Comparison of ENCODE assay signal across 8 cellular contexts in the genomic region with DNA sequence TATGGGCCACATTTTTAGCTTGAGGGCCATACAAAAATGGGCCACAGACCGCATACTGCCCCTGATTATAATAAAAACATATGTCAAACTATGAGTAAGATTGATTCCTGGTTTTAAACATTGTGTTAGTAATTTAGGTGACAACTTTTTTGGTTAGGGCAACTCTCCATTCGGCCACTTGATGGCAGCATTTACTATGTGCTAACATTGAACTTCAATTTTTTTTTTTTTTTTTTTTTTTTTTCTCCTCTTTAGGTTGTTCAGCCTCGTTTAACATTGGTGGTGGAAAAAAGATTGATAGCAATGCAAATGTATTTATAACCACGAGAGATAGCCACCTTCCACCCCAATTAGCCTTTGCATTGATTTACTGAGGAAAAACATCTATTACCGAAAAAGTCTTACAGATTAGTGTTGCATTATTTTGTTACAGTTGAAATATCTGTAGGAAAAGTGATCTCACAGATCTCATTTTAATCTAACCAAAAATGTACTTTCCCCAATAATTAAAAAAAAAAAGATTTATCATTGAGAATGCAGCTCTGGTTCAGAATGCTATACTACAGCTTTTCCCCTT.
DNase-seq lines count a peak whose midpoint lies in the region; ATAC-seq, FAIRE-seq and TF ChIP-seq lines count a peak whose summit lies in the region.

No MANE protein-coding gene starts in this region.

- DNase-seq in A549 (ENCODE audit: low read depth in 1 of 2, low spot score in 1 of 2) (peak; percentile 8 to 47), GM12865 (ENCODE audit: low read depth) (peak; percentile 66), M059J (ENCODE audit: low read depth) (peak; percentile 41), SJCRH30 (peak; percentile 32 to 79), MCF 10A (ENCODE audit: unreplicated experiment) (peak; percentile 75), kidney epithelial cell (ENCODE audit: low read depth) (no peak)
- peak; percentile 36 for DNase-seq in stimulated activated CD4-positive, alpha-beta T cell treated with anti-CD3 and anti-CD28 coated beads, Interleukin-4, amount 100 ng/mL, for 1 hour

- TF ChIP-seq EP300 in A549 (IDR thresholded peaks at IDR 0.05) = no peak

- POLR2A ChIA-PET in A549 (lab: Yijun Ruan, JAX) = no interaction called here
- POLR2A ChIA-PET in MCF 10A (lab: Yijun Ruan, JAX) = interaction anchor here (0.7 to 1.0 kb wide), 3 partner anchors 311 to 1122 kb away, joined by 3 read pairs; no protein-coding TSS in a partner anchor

- H3K27me3 ChIP-seq in SJCRH30 (no peaks in the 10 kb centered on the region), kidney epithelial cell (ENCODE audit: control insufficient read depth, insufficient read depth, low read length) (no peaks in the 10 kb centered on the region)

- CTCF ChIA-PET in A549 (lab: Yijun Ruan, JAX) = interaction anchor here (0.6 to 1.5 kb wide), 27 partner anchors 9 to 1889 kb away, joined by 3 to 6 read pairs (median 3); no protein-coding TSS in a partner anchor
- CTCF ChIA-PET in MCF 10A (lab: Yijun Ruan, JAX) = interaction anchor here (0.6 to 1.3 kb wide), 37 partner anchors 8 to 1817 kb away, joined by 3 to 6 read pairs (median 4); no protein-coding TSS in a partner anchor

- 17% methylated on average over 5 of the region's 5 CpGs for WGBS in A549 (ENCODE audit: missing lambda C conversion rate)

- intact Hi-C loops in MCF 10A (cut with micrococcal nuclease) = loop anchor here (2.0 to 10.0 kb wide), 6 partner anchors 266 to 1742 kb away; partner anchors contain the start of gene ZNF608

- no peak for TF ChIP-seq POLR2A in A549 (IDR thresholded peaks at IDR 0.05; ENCODE audit: low read length)

- peak; percentile 13 for FAIRE-seq in A549 (lab: Jason Lieb, UNC)

- BruUV-seq in MCF 10A (replicated peaks; lab: Mats Ljungman, UMichigan) = no TSS peak

- no peak overlapping the region for H3K4me3 ChIP-seq in A549
- H3K4me3 ChIP-seq in GM12865 (ENCODE audit: low read depth, low read length) = no peak overlapping the region
- no peak overlapping the region for H3K4me3 ChIP-seq in SJCRH30
- H3K4me3 ChIP-seq in kidney epithelial cell (ENCODE audit: low read depth, low read length) = no peak overlapping the region

- H3K4me1 Mint-ChIP-seq in MCF 10A (ENCODE audit: insufficient read depth, unreplicated experiment) = no peaks in the 10 kb centered on the region

- H3K36me3 Mint-ChIP-seq in MCF 10A (ENCODE audit: insufficient read depth, unreplicated experiment) = no peaks in the 10 kb centered on the region

- H3K27me3 Mint-ChIP-seq in MCF 10A (ENCODE audit: insufficient read depth, unreplicated experiment) = no peaks in the 10 kb centered on the region

- peak; percentile 90 to 92 for TF ChIP-seq RAD21 in A549 (conservative IDR thresholded peaks at IDR 0.05 in 1 of 2, IDR thresholded peaks at IDR 0.05 in 1 of 2)

- no peaks in the 10 kb centered on the region for H3K4me1 ChIP-seq in A549
- H3K4me1 ChIP-seq in SJCRH30 = peaks cover 23% of the 10 kb centered on the region

- 0 out of 3 replicates have a peak, but pooled peaks cover under 1% of the 10 kb centered on the region for H3K9me3 ChIP-seq in A549
- H3K9me3 ChIP-seq in SJCRH30 (replicated peaks) = no peaks in the 10 kb centered on the region; the same call in 1 of the 2 replicates

- no peak overlapping the region for H3K4me3 Mint-ChIP-seq in MCF 10A (ENCODE audit: unreplicated experiment)

- TF ChIP-seq CTCF in A549 (IDR thresholded peaks at IDR 0.05) = peak; percentile 86
- TF ChIP-seq CTCF in GM12865 (IDR thresholded peaks at IDR 0.05; ENCODE audit: insufficient read depth, low read depth, low read length, missing control alignments) = peak; percentile 72
- peak; percentile 88 for TF ChIP-seq CTCF in MCF 10A (IDR thresholded peaks at IDR 0.05; ENCODE audit: unreplicated experiment)
- TF ChIP-seq CTCF in kidney epithelial cell (IDR thresholded peaks at IDR 0.05; ENCODE audit: insufficient read depth, low read length, poor library complexity, severe bottlenecking) = peak; percentile 68

- no peaks in the 10 kb centered on the region for H3K36me3 ChIP-seq in SJCRH30
- no peaks in the 10 kb centered on the region for H3K36me3 ChIP-seq in kidney epithelial cell (ENCODE audit: control insufficient read depth, insufficient read depth, low read length)

- peak in 1 of 2 experiments; percentile 46; a peak in 2 of 6 replicates for ATAC-seq in A549
- no peak for ATAC-seq in HG02840 (IDR thresholded peaks at IDR 0.05; ENCODE audit: low FRiP score, unreplicated experiment)

- H3K27ac Mint-ChIP-seq in MCF 10A (ENCODE audit: low read depth, unreplicated experiment) = no peak overlapping the region

- peaks cover 3% of the 10 kb centered on the region for H3K9me3 Mint-ChIP-seq in MCF 10A (ENCODE audit: unreplicated experiment)

- no peak overlapping the region for H3K4me2 ChIP-seq in A549

- H3K27ac ChIP-seq in A549 (no peak overlapping the region), SJCRH30 (peak overlapping the region; percentile 2; the same call in 1 of the 2 replicates)

TF ChIP-seq in A549, 52 proteins besides CTCF, POLR2A, EP300 and RAD21:
- TF ChIP-seq EHMT2 (IDR thresholded peaks at IDR 0.05; ENCODE audit: low read depth) (no peak), CBX8 (IDR thresholded peaks at IDR 0.05) (no peak), NR3C1 (IDR thresholded peaks at IDR 0.05) (no peak), RCOR1 (IDR thresholded peaks at IDR 0.05; ENCODE audit: low read depth, low read length) (no peak), FOSB (CRISPR knock-in tag; IDR thresholded peaks at IDR 0.05) (no peak), SMC3 (IDR thresholded peaks at IDR 0.05) (peak; percentile 87)
